Comparison of ENCODE assay signal across 11 cellular contexts in genomic region chr17:2266865-2267228, GRCh38. TPM values are rescaled to one million over a fixed set of nuclear protein-coding genes. Genes with fewer than 3 reads are reported as not detected.
DNase-seq lines count a peak whose midpoint lies in the region; ATAC-seq, FAIRE-seq and TF ChIP-seq lines count a peak whose summit lies in the region.
"Had no signal": no experiment of that assay in that cellular context is flagged by ENCODE, and none has a peak within 500 bp of the region (broad histone marks: within the 10 kb centered on the region; RNA-seq: fewer than 3 reads in every experiment).

No MANE protein-coding gene starts in this region.

- SMC1A ChIA-PET in GM12878 (lab: Charles Lee; ENCODE audit: uncharacterized antibody, unreplicated experiment) = interaction anchor here (0.5 to 10.4 kb wide), 17 partner anchors 9 to 212 kb away, joined by 3 to 149 read pairs (median 7); partner anchors contain the start of gene HIC1

- no peak for FAIRE-seq in GM12878 (lab: Jason Lieb, UNC)

- H3K79me2 ChIP-seq in GM12878 (ENCODE audit: control insufficient read depth, insufficient read depth, low read length) = peaks cover 31% of the 10 kb centered on the region

- no peak for TF ChIP-seq POLR2A in GM12878 (IDR thresholded peaks at IDR 0.05; ENCODE audit: low read depth, low read length)

- POLR2A ChIA-PET in GM12878 (lab: Charles Lee) = interaction anchor here (0.6 to 4.5 kb wide), 13 partner anchors 8 to 378 kb away, joined by 3 to 31 read pairs (median 6); no protein-coding TSS in a partner anchor

- RAD21 ChIA-PET in GM12878 (lab: Charles Lee; ENCODE audit: unreplicated experiment) = interaction anchor here (0.7 to 7.2 kb wide), 14 partner anchors 9 to 212 kb away, joined by 3 to 61 read pairs (median 5); partner anchors contain the start of gene HIC1

- DNase-seq in cardiac muscle cell (ENCODE audit: low read depth in 1 of 2, low spot score in 1 of 2) (peak in 1 of 2 donors; percentile 59), right cardiac atrium (no peak), GM12878 (ENCODE audit: low read depth, low spot score) (no peak), HFFc6 (no peak), EL (no peak)
- DNase-seq: NCI-H1092, PC-3 had no signal

- no peak overlapping the region for H3K27ac Mint-ChIP-seq in HFFc6

- no peak for TF ChIP-seq RAD21 in GM12878 (IDR thresholded peaks at IDR 0.05; ENCODE audit: insufficient read depth, low read depth, low read length)

- CTCF ChIA-PET in GM12878 (lab: Yijun Ruan, JAX) = interaction anchor here (1.0 to 7.5 kb wide), 10 partner anchors 15 to 212 kb away, joined by 3 to 48 read pairs (median 8); partner anchors contain the start of gene HIC1

- WGBS in right cardiac atrium = 46% methylated on average over 3 of the region's 3 CpGs
- 0% methylated on average over 3 of the region's 3 CpGs for WGBS in GM12878 (ENCODE audit: insufficient coverage, insufficient replicate concordance, low lambda C conversion rate, missing lambda C conversion rate)
- 78% methylated on average over 3 of the region's 3 CpGs for WGBS in urinary bladder

- no peak overlapping the region for H3K4me3 Mint-ChIP-seq in HFFc6
- H3K4me3 Mint-ChIP-seq: brain had no signal

- no peak for TF ChIP-seq EP300 in GM12878 (IDR thresholded peaks at IDR 0.05; ENCODE audit: borderline replicate concordance in 1 of 2, control insufficient read depth in 1 of 2, low read depth in 2 of 2, low read length in 2 of 2)

- H3K36me3 ChIP-seq in cardiac muscle cell = peaks cover 2% of the 10 kb centered on the region
- peaks cover 0 to 11% of the 10 kb centered on the region in 2 experiments; a peak in 3 of 4 replicates for H3K36me3 ChIP-seq in GM12878 (ENCODE audit: control insufficient read depth in 2 of 2, insufficient read depth in 2 of 2, low read length in 1 of 2)
- H3K36me3 ChIP-seq in urinary bladder (ENCODE audit: insufficient read depth) = no peaks in the 10 kb centered on the region

- peak overlapping the region; percentile 81 for H3K9ac ChIP-seq in GM12878 (ENCODE audit: control insufficient read depth, insufficient read depth, low read length)

- in situ Hi-C loops in GM12878 (cut with MboI) = no loop called here

- no peaks in the 10 kb centered on the region for H3K9me3 Mint-ChIP-seq in HFFc6
- H3K9me3 Mint-ChIP-seq: brain had no signal

- peaks cover 12% of the 10 kb centered on the region for H3K36me3 Mint-ChIP-seq in HFFc6 (ENCODE audit: low read depth)

- H3K4me3 ChIP-seq in cardiac muscle cell (no peak overlapping the region), right cardiac atrium (ENCODE audit: low read length) (no peak overlapping the region), GM12878 (no peak overlapping the region), urinary bladder (ENCODE audit: low read depth, low read length) (no peak overlapping the region)

- H3K4me1 ChIP-seq in cardiac muscle cell (ENCODE audit: low read depth) = peaks cover 27% of the 10 kb centered on the region
- peaks cover 4% of the 10 kb centered on the region for H3K4me1 ChIP-seq in right cardiac atrium (ENCODE audit: control insufficient read depth, insufficient read depth, low read length)
- H3K4me1 ChIP-seq in GM12878 (ENCODE audit: control insufficient read depth, insufficient read depth, low read length) = peaks cover 55% of the 10 kb centered on the region
- H3K4me1 ChIP-seq in urinary bladder (ENCODE audit: insufficient read depth) = no peaks in the 10 kb centered on the region

- intact Hi-C loops in right cardiac atrium (cut with DNase I) = no loop called here
- intact Hi-C loops in GM12878 (cut with micrococcal nuclease; ENCODE audit: unreplicated experiment) = loop anchor here (2.0 kb wide), 1 partner anchor 70 kb away; the partner anchor contains the start of genes SGSM2 and TSR1

- H4K20me1 ChIP-seq in GM12878 (ENCODE audit: control insufficient read depth, insufficient read depth) = no peaks in the 10 kb centered on the region

- H3K27ac ChIP-seq in cardiac muscle cell (peak overlapping the region; percentile 72), right cardiac atrium (ENCODE audit: low read length) (no peak overlapping the region), GM12878 (ENCODE audit: control insufficient read depth, insufficient read depth) (peak overlapping the region; percentile 99), urinary bladder (ENCODE audit: low read depth) (peak overlapping the region; percentile 42)

- H2AFZ ChIP-seq in GM12878 (ENCODE audit: control insufficient read depth, low read depth, low read length) = peak overlapping the region; percentile 35

- H3K4me1 Mint-ChIP-seq in HFFc6 (ENCODE audit: low read depth) = peaks cover 33% of the 10 kb centered on the region

- TF ChIP-seq CTCF in cardiac muscle cell (IDR thresholded peaks at IDR 0.05; ENCODE audit: low read depth, low read length) (no peak), GM12878 (IDR thresholded peaks at IDR 0.05 in 2 of 3, conservative IDR thresholded peaks at IDR 0.05 in 1 of 3; ENCODE audit: control insufficient read depth in 2 of 3, extremely low read depth in 1 of 3, insufficient read depth in 1 of 3, low read depth in 3 of 3, low read length in 3 of 3) (no peak), HFFc6 (IDR thresholded peaks at IDR 0.05) (no peak)

- no TSS peak for BruUV-seq in GM12878 (replicated peaks; lab: Mats Ljungman, UMichigan)

- H3K27me3 Mint-ChIP-seq in HFFc6 (ENCODE audit: insufficient read depth) = no peaks in the 10 kb centered on the region
- H3K27me3 Mint-ChIP-seq: brain had no signal

- no peaks in the 10 kb centered on the region for H3K9me3 ChIP-seq in cardiac muscle cell (ENCODE audit: low read depth)
- H3K9me3 ChIP-seq in right cardiac atrium (ENCODE audit: control insufficient read depth, low read length) = no peaks in the 10 kb centered on the region
- H3K9me3 ChIP-seq in GM12878 (replicated peaks; ENCODE audit: control insufficient read depth, insufficient read depth, low read length) = no peaks in the 10 kb centered on the region

- peak overlapping the region; percentile 72 for H3K4me2 ChIP-seq in GM12878 (ENCODE audit: control insufficient read depth, insufficient read depth)

- no peak for ATAC-seq in right cardiac atrium
- peak; percentile 10 for ATAC-seq in HG03280 (IDR thresholded peaks at IDR 0.05; ENCODE audit: unreplicated experiment)
- peak; percentile 34 for ATAC-seq in GM12878
- no peak for ATAC-seq in HG03097 (IDR thresholded peaks at IDR 0.05; ENCODE audit: low FRiP score, unreplicated experiment)
- ATAC-seq: PC-3 had no signal

- no peaks in the 10 kb centered on the region for H3K27me3 ChIP-seq in cardiac muscle cell
- no peaks in the 10 kb centered on the region for H3K27me3 ChIP-seq in right cardiac atrium (ENCODE audit: control insufficient read depth, insufficient read depth)
- H3K27me3 ChIP-seq in GM12878 (replicated peaks in 1 of 2; ENCODE audit: control insufficient read depth in 2 of 2, insufficient read depth in 2 of 2, low read length in 1 of 2) = no peaks in the 10 kb centered on the region

TF ChIP-seq in GM12878, 131 proteins besides CTCF, POLR2A, EP300 and RAD21 (continues in another document):
- no peak for TF ChIP-seq TCF3 (IDR thresholded peaks at IDR 0.05; ENCODE audit: borderline replicate concordance, insufficient read depth, low read depth, low read length)

RNA-seq across cellular contexts. Expression of gene SMG6, which starts 36.7 kb away (rescaled TPM):
- total RNA-seq in cardiac muscle cell (50.8 and 54.8 TPM in 2 replicates), right cardiac atrium (10 to 100 TPM; 22.9 to 36.0 (median 30.6) TPM), GM12878 (2014; rRNA removed) (16.4 and 16.7 TPM in 2 replicates), GM12878 (2014; rRNA removed; fragmentation: Illumina TruSeq; extraction: Trizol) (9.3 and 11.7 TPM in 2 replicates), GM12878 (2021) (28.7 and 30.3 TPM in 2 replicates), urinary bladder (29.3 TPM)
- polyA plus RNA-seq in cardiac muscle cell (23.0 and 25.9 TPM in 2 replicates), right cardiac atrium (18.7 TPM), GM12878 (2011; rRNA removed) (20.1 and 27.2 TPM in 2 replicates), GM12878 (2014; fragmentation: Illumina TruSeq; extraction: Trizol) (16.2 and 21.4 TPM in 2 replicates), GM12878 (2014; fragmentation: Nextera tagmentation; extraction: Ambion mirVana) (under 1 TPM; 0.58 to 0.64 TPM), GM12878 (2014; rRNA removed) (11.2 and 12.9 TPM in 2 replicates), GM12878 (2016; fragmentation: Nextera tagmentation; extraction: Ambion mirVana) (10 to 100 TPM; 15.4 to 16.0 TPM), urinary bladder (37.5 TPM)
- 87.7 and 93.3 TPM in 2 replicates for total RNA-seq in GM12878 (2013; cell fraction: nucleolus; rRNA removed)
- polyA plus RNA-seq in GM12878 (2011; ENCODE audit: low read depth) = 19.8 TPM
- 43.8 and 72.2 TPM in 2 replicates for polyA plus RNA-seq in GM12878 (2011; cell fraction: cytosol; rRNA removed)
- polyA plus RNA-seq in GM12878 (2011; cell fraction: nucleus; rRNA removed) = 67.9 and 71.8 TPM in 2 replicates
- polyA plus RNA-seq in GM12878 (2012) = 17.5 and 19.5 TPM in 2 replicates
- 42.9 and 101 TPM in 2 replicates for polyA minus RNA-seq in GM12878 (2011; rRNA and poly(A)+ RNA removed)
- polyA minus RNA-seq in GM12878 (2011; cell fraction: cytosol; rRNA and poly(A)+ RNA removed) = 19.6 and 23.3 TPM in 2 replicates
- polyA minus RNA-seq in GM12878 (2011; cell fraction: nucleus; rRNA and poly(A)+ RNA removed) = 45.8 and 69.4 TPM in 2 replicates
- total RNA-seq in HFFc6 (2021; fragmentation: NEBNext Ultra II Directional; extraction: Animal tissue kit (Norgen Biotek cat#: 25700)) = 10 to 100 TPM; 29.5 to 37.4 (median 31.8) TPM

RNA-seq across cellular contexts. Expression of gene SRR, which starts 36.9 kb away (rescaled TPM):
- total RNA-seq in cardiac muscle cell (27.7 and 28.3 TPM in 2 replicates), right cardiac atrium (10 to 100 TPM; 11.1 to 12.5 (median 11.8) TPM), GM12878 (2014; rRNA removed) (16.1 and 23.7 TPM in 2 replicates), GM12878 (2014; rRNA removed; fragmentation: Illumina TruSeq; extraction: Trizol) (12.4 and 13.5 TPM in 2 replicates), GM12878 (2021) (19.3 and 20.7 TPM in 2 replicates), urinary bladder (20.4 TPM)
- polyA plus RNA-seq in cardiac muscle cell (27.9 and 49.9 TPM in 2 replicates), right cardiac atrium (5.2 TPM), GM12878 (2011; rRNA removed) (11.7 TPM in 2 replicates), GM12878 (2014; fragmentation: Illumina TruSeq; extraction: Trizol) (14.9 and 18.5 TPM in 2 replicates), GM12878 (2014; fragmentation: Nextera tagmentation; extraction: Ambion mirVana) (10 to 100 TPM; 21.1 to 33.9 TPM), GM12878 (2014; rRNA removed) (15.2 and 17.5 TPM in 2 replicates), GM12878 (2016; fragmentation: Nextera tagmentation; extraction: Ambion mirVana) (10 to 100 TPM; 25.8 to 30.5 TPM), urinary bladder (13.7 TPM)
- total RNA-seq in GM12878 (2013; cell fraction: nucleolus; rRNA removed) = 2.7 and 7.6 TPM in 2 replicates
- 14.1 TPM for polyA plus RNA-seq in GM12878 (2011; ENCODE audit: low read depth)
- polyA plus RNA-seq in GM12878 (2011; cell fraction: cytosol; rRNA removed) = 4.6 and 8.8 TPM in 2 replicates
- 3.0 and 3.1 TPM in 2 replicates for polyA plus RNA-seq in GM12878 (2011; cell fraction: nucleus; rRNA removed)
- 8.0 and 13.7 TPM in 2 replicates for polyA plus RNA-seq in GM12878 (2012)
- 5.8 and 11.1 TPM in 2 replicates for polyA minus RNA-seq in GM12878 (2011; rRNA and poly(A)+ RNA removed)
- 2.8 and 7.9 TPM in 2 replicates for polyA minus RNA-seq in GM12878 (2011; cell fraction: cytosol; rRNA and poly(A)+ RNA removed)
- 0.67 and 2.8 TPM in 2 replicates for polyA minus RNA-seq in GM12878 (2011; cell fraction: nucleus; rRNA and poly(A)+ RNA removed)
- 10 to 100 TPM; 18.5 to 29.7 (median 21.8) TPM for total RNA-seq in HFFc6 (2021; fragmentation: NEBNext Ultra II Directional; extraction: Animal tissue kit (Norgen Biotek cat#: 25700))

Comparison
In these comparisons a context has a peak if more than half of its experiments do, and no peak if none do; other contexts are left out.
1. ATAC-seq: peak in HG03280 (single experiment) and GM12878 (single experiment); none in right cardiac atrium (0 of 2) and HG03097 (single experiment).